Comparison of ENCODE assay signal across 8 cellular contexts in the genomic region with DNA sequence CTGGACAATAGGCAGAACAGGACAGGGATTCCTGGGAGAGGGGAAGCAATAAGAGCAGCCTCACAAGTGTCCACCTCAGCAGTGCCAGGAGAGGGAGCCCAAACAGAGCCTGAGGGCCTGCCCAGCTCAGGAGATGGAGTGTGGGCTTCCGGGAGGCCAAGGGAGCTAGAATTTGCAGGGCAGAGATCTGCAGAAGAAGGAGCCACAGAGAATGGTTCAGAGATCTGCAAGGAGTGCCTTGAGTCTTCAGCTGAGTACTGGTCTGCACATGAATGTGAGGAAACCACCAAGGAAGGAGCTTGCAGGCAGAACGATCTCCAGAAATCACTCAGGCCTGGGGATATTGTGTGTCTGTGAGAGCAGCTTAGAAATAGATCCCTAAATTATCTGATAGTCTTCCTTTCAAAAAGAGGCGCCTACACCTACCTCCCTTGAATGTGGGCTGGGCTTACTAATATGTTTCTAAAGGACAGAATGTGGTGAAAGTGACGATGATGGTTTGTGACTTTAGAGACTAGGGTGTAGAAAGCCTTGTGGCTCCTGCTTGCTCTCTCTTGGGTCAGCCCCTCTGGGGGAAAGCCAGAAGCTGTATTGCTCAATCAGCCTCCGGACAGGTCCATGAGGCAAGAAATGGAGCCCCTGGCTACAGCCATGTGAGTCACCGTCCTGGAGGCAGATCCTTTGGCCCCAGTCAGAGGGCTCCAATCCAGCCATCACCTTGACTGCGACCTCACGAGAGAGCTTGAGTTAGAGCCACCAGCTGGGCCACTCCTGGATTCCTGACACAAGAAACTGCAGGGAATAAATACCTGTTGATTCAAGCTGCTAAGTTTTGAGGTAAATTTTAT. TPM values are rescaled to one million over a fixed set of nuclear protein-coding genes. Genes with fewer than 3 reads are reported as not detected.
DNase-seq lines count a peak whose midpoint lies in the region; ATAC-seq, FAIRE-seq and TF ChIP-seq lines count a peak whose summit lies in the region.

No MANE protein-coding gene starts in this region.

- H3K27me3 ChIP-seq in right cardiac atrium (ENCODE audit: control insufficient read depth, insufficient read depth) (no peaks in the 10 kb centered on the region), small intestine (ENCODE audit: control insufficient read depth in 2 of 2, insufficient read depth in 2 of 2, low read length in 2 of 2) (no peaks in the 10 kb centered on the region)

- ATAC-seq in GM21576 (IDR thresholded peaks at IDR 0.05; ENCODE audit: unreplicated experiment) = peak; percentile 50
- ATAC-seq in activated T-cell treated with anti-CD3 and anti-CD28 coated beads, Interleukin-2, amount 50 U/mL, for 72 hours (replicated peaks in 1 of 2) = peak; percentile 72 to 74
- ATAC-seq in right cardiac atrium = peak; percentile 85 to 92

- H3K9me3 ChIP-seq in right cardiac atrium (ENCODE audit: control insufficient read depth, low read length) (no peaks in the 10 kb centered on the region), small intestine (ENCODE audit: control insufficient read depth, low read depth) (no peaks in the 10 kb centered on the region)

- no peaks in the 10 kb centered on the region for H3K9me3 Mint-ChIP-seq in activated T-cell treated with anti-CD3 and anti-CD28 coated beads, Interleukin-2, amount 50 U/mL, for 72 hours

- no peak overlapping the region for H3K27ac Mint-ChIP-seq in activated T-cell treated with anti-CD3 and anti-CD28 coated beads, Interleukin-2, amount 50 U/mL, for 72 hours

- H3K4me3 Mint-ChIP-seq in activated T-cell treated with anti-CD3 and anti-CD28 coated beads, Interleukin-2, amount 50 U/mL, for 72 hours = no peak overlapping the region

- H3K36me3 Mint-ChIP-seq in activated T-cell treated with anti-CD3 and anti-CD28 coated beads, Interleukin-2, amount 50 U/mL, for 72 hours (ENCODE audit: insufficient read depth in 2 of 2) = no peaks in the 10 kb centered on the region

- peak overlapping the region; percentile 36 for H3K27ac ChIP-seq in right cardiac atrium (ENCODE audit: low read length)
- no peak overlapping the region for H3K27ac ChIP-seq in small intestine (ENCODE audit: low read depth in 1 of 2, low read length in 1 of 2)

- no peak for TF ChIP-seq POLR2A in NB4 (IDR thresholded peaks at IDR 0.05; ENCODE audit: extremely low read depth, insufficient read length)

- H3K4me1 Mint-ChIP-seq in activated T-cell treated with anti-CD3 and anti-CD28 coated beads, Interleukin-2, amount 50 U/mL, for 72 hours (ENCODE audit: low read depth) = peaks cover 13% of the 10 kb centered on the region

- TF ChIP-seq CTCF in NB4 (IDR thresholded peaks at IDR 0.05; ENCODE audit: low read depth, low read length) = peak; percentile 69

- no peak for FAIRE-seq in small intestine (lab: Jason Lieb, UNC)

- WGBS in right cardiac atrium = 45% methylated on average over 8 of the region's 8 CpGs
- 68 to 72% (median 69%) methylated on average over 8 of the region's 8 CpGs for WGBS in small intestine, 3 donors

- H3K4me1 ChIP-seq in right cardiac atrium (ENCODE audit: control insufficient read depth, insufficient read depth, low read length) (peaks cover 6% of the 10 kb centered on the region), small intestine (ENCODE audit: control insufficient read depth in 2 of 2, insufficient read depth in 1 of 2, low read depth in 1 of 2, low read length in 1 of 2) (peaks cover 0 to 4% of the 10 kb centered on the region in 2 donors)

- H3K27me3 Mint-ChIP-seq in activated T-cell treated with anti-CD3 and anti-CD28 coated beads, Interleukin-2, amount 50 U/mL, for 72 hours (ENCODE audit: low read depth) = peaks cover 14% of the 10 kb centered on the region

- no peak overlapping the region for H3K4me3 ChIP-seq in NB4 (ENCODE audit: low read depth, low read length)
- H3K4me3 ChIP-seq in right cardiac atrium (ENCODE audit: low read length) = no peak overlapping the region
- H3K4me3 ChIP-seq in small intestine (ENCODE audit: low read depth in 1 of 2, low read length in 2 of 2) = no peak overlapping the region

- H3K36me3 ChIP-seq in small intestine (ENCODE audit: control insufficient read depth in 2 of 2, insufficient read depth in 2 of 2, low read length in 2 of 2) = no peaks in the 10 kb centered on the region

- intact Hi-C loops in right cardiac atrium (cut with DNase I) = no loop called here

- DNase-seq in DMS153 (lab: John Stamatoyannopoulos, UW) = peak; percentile 40
- DNase-seq in NB4 (ENCODE audit: low read depth) = peak; percentile 84
- no peak for DNase-seq in activated T-cell treated with anti-CD3 and anti-CD28 coated beads, Interleukin-2, amount 50 U/mL, for 72 hours
- DNase-seq in right cardiac atrium = peak; percentile 83 to 86 (median 84)
- peak; percentile 60 for DNase-seq in small intestine
- no peak for DNase-seq in stimulated activated CD4-positive, alpha-beta T cell treated with anti-CD3 and anti-CD28 coated beads, Interleukin-2, amount 100 ng/mL, for 24 hours
- no peak for DNase-seq in activated gamma-delta T cell treated with Interleukin-2 at 50 U/mL for 16 hours

RNA-seq across cellular contexts. Expression of a gene that starts 7.6 kb away (rescaled TPM):
- total RNA-seq in activated T-cell treated with anti-CD3 and anti-CD28 coated beads, Interleukin-2, amount 50 U/mL, for 72 hours = 10 to 100 TPM; 45.4 to 63.2 TPM
- 10 to 100 TPM; 24.5 to 42.9 (median 38.7) TPM for total RNA-seq in right cardiac atrium
- 15.3 TPM for polyA plus RNA-seq in right cardiac atrium
- polyA plus RNA-seq in small intestine = 10 to 100 TPM in 1 of 3 donors, 1 to 10 TPM in 2; 7.2 to 17.1 (median 7.8) TPM

Comparison
In these comparisons a context has a peak if more than half of its experiments do, and no peak if none do; other contexts are left out.
1. DNase-seq: peak in DMS153 (single experiment), NB4 (single experiment), right cardiac atrium (3 of 3) and small intestine (single experiment); none in activated T-cell treated with anti-CD3 and anti-CD28 coated beads, Interleukin-2, amount 50 U/mL, for 72 hours (0 of 2), stimulated activated CD4-positive, alpha-beta T cell treated with anti-CD3 and anti-CD28 coated beads, Interleukin-2, amount 100 ng/mL, for 24 hours (0 of 2) and activated gamma-delta T cell treated with Interleukin-2 at 50 U/mL for 16 hours (single experiment).
2. Peak in every context shown above with its lines, with median percentiles within 50 percentile points of each other: ATAC-seq.